Comparison of ENCODE assay signal across 8 cellular contexts in the genomic region with DNA sequence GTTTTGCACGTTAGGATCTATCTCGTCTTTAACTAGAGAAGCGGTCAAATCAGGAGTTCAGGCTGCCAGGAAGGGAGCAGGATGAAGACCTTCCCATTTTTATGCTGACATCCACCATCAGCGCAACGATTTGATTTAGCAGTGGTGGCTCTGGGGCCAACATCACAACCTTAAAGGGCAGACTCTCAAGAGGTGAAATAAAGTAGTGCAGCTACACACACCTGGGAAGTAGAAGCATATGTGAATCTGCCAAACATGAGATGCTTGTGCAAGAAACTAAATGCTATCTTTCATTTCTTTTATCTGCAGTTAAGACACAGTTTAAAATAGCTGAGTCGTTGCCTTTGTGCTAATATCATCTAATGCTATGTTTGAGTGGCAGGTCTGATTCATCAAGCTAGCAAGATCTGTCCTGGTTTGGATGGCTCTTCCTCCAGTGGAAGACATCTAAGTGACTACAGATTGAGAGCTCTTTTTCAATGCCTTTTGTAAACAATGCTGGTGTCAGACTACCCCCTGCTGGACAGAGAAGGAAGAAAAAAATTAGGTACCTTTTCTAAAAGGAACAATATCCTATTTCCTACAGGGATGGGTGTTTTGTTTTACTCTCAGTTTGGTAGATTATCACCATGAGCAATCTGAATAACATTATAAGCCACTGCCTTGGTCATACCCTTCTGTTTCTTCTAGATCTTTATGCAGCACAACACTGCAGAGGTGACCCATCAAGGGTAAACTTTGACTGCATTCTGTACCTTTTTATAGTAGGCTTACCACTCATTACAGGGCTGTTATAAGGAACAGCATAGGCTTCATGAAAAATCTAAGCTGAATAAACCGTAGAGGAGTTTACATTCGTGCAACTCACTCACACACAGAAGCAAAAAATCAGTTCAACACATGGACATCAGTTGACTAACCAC.
DNase-seq lines count a peak whose midpoint lies in the region; ATAC-seq, FAIRE-seq and TF ChIP-seq lines count a peak whose summit lies in the region.

No MANE protein-coding gene starts in this region.

- no peak overlapping the region for H3K4me3 ChIP-seq in ascending aorta

- H3K27me3 ChIP-seq in ascending aorta = no peaks in the 10 kb centered on the region

- no peaks in the 10 kb centered on the region for H3K9me3 Mint-ChIP-seq in activated T-cell treated with anti-CD3 and anti-CD28 coated beads, Interleukin-2, amount 50 U/mL, for 4 hours

- intact Hi-C loops in ascending aorta (cut with DNase I) = loop anchor here (5.0 kb wide), 1 partner anchor 1622 kb away; no protein-coding TSS in a partner anchor

- DNase-seq in DMS 273 treated with DMSO at 0.1 percent for 48 hours (lab: John Stamatoyannopoulos, UW) (peak; percentile 47), GM19239 (ENCODE audit: insufficient read length, low spot score) (peak; percentile 7), NCI-H526 treated with DMSO at 0.1 percent for 48 hours (lab: John Stamatoyannopoulos, UW) (peak; percentile 76), ascending aorta (ENCODE audit: low spot score in 2 of 2) (no peak), iPS-NIHi11 (ENCODE audit: low spot score) (peak; percentile 59)
- peak; percentile 17 for DNase-seq in stimulated activated naive CD8-positive, alpha-beta T cell treated with anti-CD3 and anti-CD28 coated beads, Interleukin-15, Interleukin-2, amounts not matched to agents 100 U/mL and 50 U/mL, for 24 hours
- DNase-seq in activated T-cell treated with anti-CD3 and anti-CD28 coated beads, Interleukin-2, amount 50 U/mL, for 4 hours = no peak

- H3K36me3 Mint-ChIP-seq in activated T-cell treated with anti-CD3 and anti-CD28 coated beads, Interleukin-2, amount 50 U/mL, for 4 hours (ENCODE audit: insufficient read depth) = no peaks in the 10 kb centered on the region

- TF ChIP-seq CTCF in ascending aorta (IDR thresholded peaks at IDR 0.05) = peak in 2 of 3 experiments; percentile 54 to 64

- H3K4me3 Mint-ChIP-seq in activated T-cell treated with anti-CD3 and anti-CD28 coated beads, Interleukin-2, amount 50 U/mL, for 4 hours = no peak overlapping the region

- no peaks in the 10 kb centered on the region for H3K9me3 ChIP-seq in ascending aorta

- H3K4me1 Mint-ChIP-seq in activated T-cell treated with anti-CD3 and anti-CD28 coated beads, Interleukin-2, amount 50 U/mL, for 4 hours (ENCODE audit: low read depth) = no peaks in the 10 kb centered on the region

- FAIRE-seq in GM19239 (lab: Jason Lieb, UNC) = peak; percentile 75

- peak; percentile 66 for ATAC-seq in HG03520 (IDR thresholded peaks at IDR 0.05; ENCODE audit: unreplicated experiment)
- no peak for ATAC-seq in stimulated activated naive CD8-positive, alpha-beta T cell treated with anti-CD3 and anti-CD28 coated beads, Interleukin-15, Interleukin-2, amounts not matched to agents 100 U/mL and 50 U/mL, for 24 hours
- no peak for ATAC-seq in activated T-cell treated with anti-CD3 and anti-CD28 coated beads, Interleukin-2, amount 50 U/mL, for 4 hours

- no peak overlapping the region for H3K27ac ChIP-seq in ascending aorta

- no peaks in the 10 kb centered on the region for H3K36me3 ChIP-seq in ascending aorta

- H3K27me3 Mint-ChIP-seq in activated T-cell treated with anti-CD3 and anti-CD28 coated beads, Interleukin-2, amount 50 U/mL, for 4 hours (ENCODE audit: low read depth) = peaks cover 13% of the 10 kb centered on the region

- H3K4me1 ChIP-seq in ascending aorta = no peaks in the 10 kb centered on the region

Comparison
In these comparisons a context has a peak if more than half of its experiments do, and no peak if none do; other contexts are left out.
1. DNase-seq: peak in DMS 273 treated with DMSO at 0.1 percent for 48 hours (single experiment), GM19239 (single experiment), NCI-H526 treated with DMSO at 0.1 percent for 48 hours (single experiment), iPS-NIHi11 (single experiment) and stimulated activated naive CD8-positive, alpha-beta T cell treated with anti-CD3 and anti-CD28 coated beads, Interleukin-15, Interleukin-2, amounts not matched to agents 100 U/mL and 50 U/mL, for 24 hours (single experiment); none in ascending aorta (0 of 2) and activated T-cell treated with anti-CD3 and anti-CD28 coated beads, Interleukin-2, amount 50 U/mL, for 4 hours (single experiment).